ENCODE assay signal across 16 cellular contexts in genomic region chr18:79846936-79847557, GRCh38. TPM values are rescaled to one million over a fixed set of nuclear protein-coding genes. Genes with fewer than 3 reads are reported as not detected.
"Had no signal": no experiment of that assay in that cellular context is flagged by ENCODE, and none has a peak within 500 bp of the region (broad histone marks: within the 10 kb centered on the region; RNA-seq: fewer than 3 reads in every experiment).

No MANE protein-coding gene starts in this region.

- H3K4me1 Mint-ChIP-seq: activated CD4-positive, alpha-beta memory T cell treated with anti-CD3 and anti-CD28 coated beads, Interleukin-2, amount 10 ng/mL, durations not matched to agents 7 days and 5 days; activated naive CD4-positive, alpha-beta T cell treated with anti-CD3 and anti-CD28 coated beads, Interleukin-2, amount 50 U/mL, for 24 hours had no signal

- H3K9me3 Mint-ChIP-seq: activated CD4-positive, alpha-beta memory T cell treated with anti-CD3 and anti-CD28 coated beads, Interleukin-2, amount 10 ng/mL, durations not matched to agents 7 days and 5 days; T-helper 2 cell treated with Interferon-gamma antibody and Interleukin-4, amounts not matched to agents 5 μg/mL and 100 μg/mL, for 36 hours had no signal

- H3K27me3 Mint-ChIP-seq: activated naive CD4-positive, alpha-beta T cell treated with anti-CD3 and anti-CD28 coated beads, Interleukin-2, amount 50 U/mL, for 24 hours had no signal

- H3K36me3 Mint-ChIP-seq: activated naive CD4-positive, alpha-beta T cell treated with anti-CD3 and anti-CD28 coated beads, Interleukin-2, amount 50 U/mL, for 24 hours had no signal

- H3K27ac Mint-ChIP-seq: activated CD4-positive, alpha-beta memory T cell treated with anti-CD3 and anti-CD28 coated beads, Interleukin-2, amount 10 ng/mL, durations not matched to agents 7 days and 5 days; activated naive CD4-positive, alpha-beta T cell treated with anti-CD3 and anti-CD28 coated beads, Interleukin-2, amount 50 U/mL, for 24 hours; nephron; progenitor cell of endocrine pancreas; stimulated activated naive CD8-positive, alpha-beta T cell treated with anti-CD3 and anti-CD28 coated beads, Interleukin-15, Interleukin-2, amounts not matched to agents 100 ng/mL and 50 ng/mL, for 24 hours; T-helper 2 cell treated with Interferon-gamma antibody and Interleukin-4, amounts not matched to agents 5 μg/mL and 100 μg/mL, for 36 hours had no signal

- H3K4me1 ChIP-seq: transverse colon, vagina had no signal

- DNase-seq: activated CD4-positive, alpha-beta memory T cell treated with anti-CD3 and anti-CD28 coated beads, Interleukin-2, amount 10 ng/mL, durations not matched to agents 7 days and 5 days; activated effector memory CD4-positive, alpha-beta T cell treated with Interleukin-2 at 50 U/mL for 16 hours; dermis blood vessel endothelial cell; effector memory CD4-positive, alpha-beta T cell; head of caudate nucleus; midbrain; occipital lobe; transverse colon had no signal

- H3K36me3 ChIP-seq: transverse colon, vagina had no signal

- H3K4me3 Mint-ChIP-seq: activated CD4-positive, alpha-beta memory T cell treated with anti-CD3 and anti-CD28 coated beads, Interleukin-2, amount 10 ng/mL, durations not matched to agents 7 days and 5 days; activated naive CD4-positive, alpha-beta T cell treated with anti-CD3 and anti-CD28 coated beads, Interleukin-2, amount 50 U/mL, for 24 hours; nephron; stimulated activated naive CD8-positive, alpha-beta T cell treated with anti-CD3 and anti-CD28 coated beads, Interleukin-15, Interleukin-2, amounts not matched to agents 100 ng/mL and 50 ng/mL, for 24 hours; T-helper 2 cell treated with Interferon-gamma antibody and Interleukin-4, amounts not matched to agents 5 μg/mL and 100 μg/mL, for 36 hours had no signal

- H3K9me3 ChIP-seq: transverse colon, vagina had no signal

- H3K27ac ChIP-seq: transverse colon, vagina had no signal

- H3K4me3 ChIP-seq: transverse colon, vagina had no signal

- H3K27me3 ChIP-seq: transverse colon, vagina had no signal

RNA-seq across cellular contexts. Expression of gene KCNG2, which starts 49.3 kb away (rescaled TPM):
- total RNA-seq: activated CD4-positive, alpha-beta memory T cell treated with anti-CD3 and anti-CD28 coated beads, Interleukin-2, amount 10 ng/mL, durations not matched to agents 7 days and 5 days; bronchial epithelial cell; progenitor cell of endocrine pancreas; vagina had no signal
- polyA plus RNA-seq: keratinocyte had no signal
